1 cellular context compared by ENCODE assay signal in genomic region chr14:105020815-105021655, GRCh38.
A peak's percentile ranks its signal among the peaks of the same experiment; 100 is the strongest.
TF ChIP-seq lines count a peak whose summit lies in the region.

Gene CDCA4 (minus strand): TSS chr14:105021083. CDS start chr14:105011929, 9,154 bp downstream.

TF ChIP-seq in HepG2, 621 proteins besides CTCF, POLR2A, EP300 and RAD21 (continued from another document and continues in another):
- TF ChIP-seq TRIM24 (CRISPR knock-in tag; IDR thresholded peaks at IDR 0.05) (no peak), HNF4G (IDR thresholded peaks at IDR 0.05; ENCODE audit: borderline replicate concordance, low read depth, low read length) (no peak), HNF4G (CRISPR knock-in tag; IDR thresholded peaks at IDR 0.05; ENCODE audit: borderline replicate concordance, low read depth) (no peak), ZNF205 (CRISPR knock-in tag; IDR thresholded peaks at IDR 0.05) (no peak; the same call in 1 of the 2 replicates), POLR2AphosphoS5 (IDR thresholded peaks at IDR 0.05; ENCODE audit: low read depth, low read length) (peak; percentile 72), MAX (IDR thresholded peaks at IDR 0.05) (peak; percentile 89), CBX1 (IDR thresholded peaks at IDR 0.05; ENCODE audit: low read depth) (no peak), ZNF260 (CRISPR knock-in tag; IDR thresholded peaks at IDR 0.05; ENCODE audit: borderline replicate concordance, low read depth) (no peak), SMYD3 (CRISPR knock-in tag; IDR thresholded peaks at IDR 0.05) (peak; percentile 18; the same call in 1 of the 2 replicates), HOMEZ (CRISPR knock-in tag; IDR thresholded peaks at IDR 0.05; ENCODE audit: low read depth) (no peak), ZNF10 (CRISPR knock-in tag; IDR thresholded peaks at IDR 0.05; ENCODE audit: borderline replicate concordance, low read depth) (no peak), THAP8 (CRISPR knock-in tag; IDR thresholded peaks at IDR 0.05; ENCODE audit: borderline replicate concordance) (no peak; the same call in 1 of the 2 replicates), SNAI1 (CRISPR knock-in tag; IDR thresholded peaks at IDR 0.05; ENCODE audit: borderline replicate concordance) (no peak), RAD51 (IDR thresholded peaks at IDR 0.05; ENCODE audit: borderline replicate concordance) (no peak), SRSF1 (optimal IDR thresholded peaks at IDR 0.05; ENCODE audit: low read depth, low read length) (peak; percentile 32), HIVEP1 (CRISPR knock-in tag; IDR thresholded peaks at IDR 0.05) (no peak), NFE2L1 (CRISPR knock-in tag; IDR thresholded peaks at IDR 0.05; ENCODE audit: borderline replicate concordance) (no peak), ZNF576 (CRISPR knock-in tag; IDR thresholded peaks at IDR 0.05) (no peak), ZNF83 (CRISPR knock-in tag; IDR thresholded peaks at IDR 0.05; ENCODE audit: borderline replicate concordance) (no peak), AKAP8 (CRISPR knock-in tag; IDR thresholded peaks at IDR 0.05) (no peak), TIGD3 (CRISPR knock-in tag; IDR thresholded peaks at IDR 0.05; ENCODE audit: borderline replicate concordance) (no peak), STAG1 (CRISPR knock-in tag; IDR thresholded peaks at IDR 0.05) (no peak), STAT5B (CRISPR knock-in tag; IDR thresholded peaks at IDR 0.05) (no peak), ZNF232 (CRISPR knock-in tag; IDR thresholded peaks at IDR 0.05; ENCODE audit: borderline replicate concordance) (0 out of 2 replicates have a peak, but pooled peaks have one; percentile 79), MEIS2 (CRISPR knock-in tag; IDR thresholded peaks at IDR 0.05) (no peak), THYN1 (CRISPR knock-in tag; IDR thresholded peaks at IDR 0.05; ENCODE audit: borderline replicate concordance, low read depth) (no peak), REL (CRISPR knock-in tag; conservative IDR thresholded peaks at IDR 0.05) (no peak), FOXJ3 (CRISPR knock-in tag; IDR thresholded peaks at IDR 0.05; ENCODE audit: borderline replicate concordance) (no peak), PAF1 (CRISPR knock-in tag; IDR thresholded peaks at IDR 0.05) (no peak), ZNF512 (CRISPR knock-in tag; IDR thresholded peaks at IDR 0.05) (no peak), THAP9 (CRISPR knock-in tag; IDR thresholded peaks at IDR 0.05; ENCODE audit: borderline replicate concordance) (peak; percentile 90), ELK4 (CRISPR knock-in tag; IDR thresholded peaks at IDR 0.05; ENCODE audit: borderline replicate concordance) (no peak), ZNF800 (CRISPR knock-in tag; IDR thresholded peaks at IDR 0.05) (peak; percentile 80; the same call in 1 of the 2 replicates), ZFP90 (CRISPR knock-in tag; IDR thresholded peaks at IDR 0.05; ENCODE audit: borderline replicate concordance) (no peak), SIX4 (CRISPR knock-in tag; IDR thresholded peaks at IDR 0.05) (no peak), NR2C2 (CRISPR knock-in tag; IDR thresholded peaks at IDR 0.05; ENCODE audit: borderline replicate concordance) (peak; percentile 49), KAT8 (CRISPR knock-in tag; IDR thresholded peaks at IDR 0.05) (peak; percentile 57; the same call in 1 of the 2 replicates), MAFG (CRISPR knock-in tag; IDR thresholded peaks at IDR 0.05) (no peak), ZNF326 (CRISPR knock-in tag; IDR thresholded peaks at IDR 0.05; ENCODE audit: borderline replicate concordance) (no peak), ZNF354B (CRISPR knock-in tag; IDR thresholded peaks at IDR 0.05) (no peak), SALL2 (CRISPR knock-in tag; IDR thresholded peaks at IDR 0.05) (0 out of 2 replicates have a peak, but pooled peaks have one; percentile 1), CEBPB (IDR thresholded peaks at IDR 0.05; ENCODE audit: borderline replicate concordance, low read depth, low read length) (no peak), ZGPAT (CRISPR knock-in tag; IDR thresholded peaks at IDR 0.05) (peak; percentile 77; the same call in 1 of the 2 replicates), ZNF501 (CRISPR knock-in tag; IDR thresholded peaks at IDR 0.05) (peak; percentile 73), SMARCE1 (IDR thresholded peaks at IDR 0.05; ENCODE audit: borderline replicate concordance) (no peak), CEBPG (CRISPR knock-in tag; IDR thresholded peaks at IDR 0.05) (no peak), STAT6 (CRISPR knock-in tag; IDR thresholded peaks at IDR 0.05; ENCODE audit: borderline replicate concordance) (no peak), TERF1 (CRISPR knock-in tag; IDR thresholded peaks at IDR 0.05) (0 out of 2 replicates have a peak, but pooled peaks have one; percentile 66), U2AF2 (IDR thresholded peaks at IDR 0.05; ENCODE audit: low read depth, low read length) (0 out of 2 replicates have a peak, but pooled peaks have one; percentile 37), CHD4 (IDR thresholded peaks at IDR 0.05; ENCODE audit: borderline replicate concordance, low read length) (no peak)
